3 cellular contexts compared by ENCODE assay signal in genomic region chr12:109305547-109305946, GRCh38.
TF ChIP-seq lines count a peak whose summit lies in the region.

No MANE protein-coding gene starts in this region.

TF ChIP-seq in A549, 52 proteins besides CTCF, POLR2A, EP300 and RAD21:
- no peak for TF ChIP-seq HOXB13 (CRISPR knock-in tag; IDR thresholded peaks at IDR 0.05; ENCODE audit: low read depth)
- no peak for TF ChIP-seq FOSL2 (IDR thresholded peaks at IDR 0.05)
- peak; percentile 15; the same call in 1 of the 2 replicates for TF ChIP-seq FOSL2 (CRISPR knock-in tag; IDR thresholded peaks at IDR 0.05)
TF ChIP-seq in A549: peak in this region for 1.

TF ChIP-seq in HEK293, 187 proteins besides CTCF, POLR2A, EP300 and RAD21 (continues in another document):
- peak; percentile 70 for TF ChIP-seq KLF17 (tag by site-specific recombination; IDR thresholded peaks at IDR 0.05)
- TF ChIP-seq WT1 (tag by site-specific recombination; IDR thresholded peaks at IDR 0.05): peak; percentile 28; the same call in 1 of the 2 replicates
- no peak for TF ChIP-seq SP3 (tag by site-specific recombination; IDR thresholded peaks at IDR 0.05)
- TF ChIP-seq, protein P1, sequence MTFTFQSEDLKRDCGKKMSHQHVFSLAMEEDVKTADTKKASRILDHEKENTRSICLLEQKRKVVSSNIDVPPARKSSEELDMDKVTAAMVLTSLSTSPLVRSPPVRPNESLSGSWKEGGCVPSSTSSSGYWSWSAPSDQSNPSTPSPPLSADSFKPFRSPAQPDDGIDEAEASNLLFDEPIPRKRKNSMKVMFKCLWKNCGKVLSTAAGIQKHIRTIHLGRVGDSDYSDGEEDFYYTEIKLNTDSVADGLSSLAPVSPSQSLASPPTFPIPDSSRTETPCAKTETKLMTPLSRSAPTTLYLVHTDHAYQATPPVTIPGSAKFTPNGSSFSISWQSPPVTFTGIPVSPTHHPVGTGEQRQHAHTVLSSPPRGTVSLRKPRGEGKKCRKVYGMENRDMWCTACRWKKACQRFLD (tag by site-specific recombination; IDR thresholded peaks at IDR 0.05): no peak
- TF ChIP-seq INSM2 (tag by site-specific recombination; IDR thresholded peaks at IDR 0.05): no peak
- no peak for TF ChIP-seq ZNF112 (tag by site-specific recombination; IDR thresholded peaks at IDR 0.05)
- TF ChIP-seq, protein P2, sequence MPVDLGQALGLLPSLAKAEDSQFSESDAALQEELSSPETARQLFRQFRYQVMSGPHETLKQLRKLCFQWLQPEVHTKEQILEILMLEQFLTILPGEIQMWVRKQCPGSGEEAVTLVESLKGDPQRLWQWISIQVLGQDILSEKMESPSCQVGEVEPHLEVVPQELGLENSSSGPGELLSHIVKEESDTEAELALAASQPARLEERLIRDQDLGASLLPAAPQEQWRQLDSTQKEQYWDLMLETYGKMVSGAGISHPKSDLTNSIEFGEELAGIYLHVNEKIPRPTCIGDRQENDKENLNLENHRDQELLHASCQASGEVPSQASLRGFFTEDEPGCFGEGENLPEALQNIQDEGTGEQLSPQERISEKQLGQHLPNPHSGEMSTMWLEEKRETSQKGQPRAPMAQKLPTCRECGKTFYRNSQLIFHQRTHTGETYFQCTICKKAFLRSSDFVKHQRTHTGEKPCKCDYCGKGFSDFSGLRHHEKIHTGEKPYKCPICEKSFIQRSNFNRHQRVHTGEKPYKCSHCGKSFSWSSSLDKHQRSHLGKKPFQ (tag by site-specific recombination; IDR thresholded peaks at IDR 0.05): peak; percentile 94
- TF ChIP-seq ZBTB20 (tag by site-specific recombination; IDR thresholded peaks at IDR 0.05): peak; percentile 39; the same call in 1 of the 2 replicates
- TF ChIP-seq ZNF133 (tag by site-specific recombination; IDR thresholded peaks at IDR 0.05): no peak
- TF ChIP-seq PRDM10 (tag by site-specific recombination; IDR thresholded peaks at IDR 0.05): peak; percentile 98
- TF ChIP-seq, protein P3, sequence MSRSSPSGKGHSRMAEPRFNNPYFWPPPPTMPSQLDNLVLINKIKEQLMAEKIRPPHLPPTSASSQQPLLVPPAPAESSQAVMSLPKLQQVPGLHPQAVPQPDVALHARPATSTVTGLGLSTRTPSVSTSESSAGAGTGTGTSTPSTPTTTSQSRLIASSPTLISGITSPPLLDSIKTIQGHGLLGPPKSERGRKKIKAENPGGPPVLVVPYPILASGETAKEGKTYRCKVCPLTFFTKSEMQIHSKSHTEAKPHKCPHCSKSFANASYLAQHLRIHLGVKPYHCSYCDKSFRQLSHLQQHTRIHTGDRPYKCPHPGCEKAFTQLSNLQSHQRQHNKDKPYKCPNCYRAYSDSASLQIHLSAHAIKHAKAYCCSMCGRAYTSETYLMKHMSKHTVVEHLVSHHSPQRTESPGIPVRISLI (tag by site-specific recombination; IDR thresholded peaks at IDR 0.05): peak; percentile 81; the same call in 1 of the 2 replicates
- no peak for TF ChIP-seq GLI2 (tag by site-specific recombination; IDR thresholded peaks at IDR 0.05; ENCODE audit: borderline replicate concordance, low read depth)
- no peak for TF ChIP-seq ZNF311 (tag by site-specific recombination; IDR thresholded peaks at IDR 0.05; ENCODE audit: borderline replicate concordance)

TF ChIP-seq in K562, 482 proteins besides CTCF, POLR2A, EP300 and RAD21:
- peak; percentile 77 for TF ChIP-seq PRDM10 (IDR thresholded peaks at IDR 0.05; ENCODE audit: partially characterized antibody)
- no peak for TF ChIP-seq CSDE1 (IDR thresholded peaks at IDR 0.05)
TF ChIP-seq in K562: peak in this region for 1.
